In genomic region chr11:14318581-14318981, GRCh38 we compare ENCODE assay signal across 2 cellular contexts.
TF ChIP-seq lines count a peak whose summit lies in the region.

No MANE protein-coding gene starts in this region.

TF ChIP-seq in K562, 482 proteins besides CTCF, POLR2A, EP300 and RAD21:
- no peak for TF ChIP-seq ZHX1 (conservative IDR thresholded peaks at IDR 0.05; ENCODE audit: low read length)
- no peak for TF ChIP-seq RFX1 (IDR thresholded peaks at IDR 0.05)
- TF ChIP-seq DNMT1 (IDR thresholded peaks at IDR 0.05): no peak
- no peak for TF ChIP-seq CEBPG (CRISPR knock-in tag; IDR thresholded peaks at IDR 0.05)
- no peak for TF ChIP-seq CEBPG (tag; conservative IDR thresholded peaks at IDR 0.05 in 1 of 2, IDR thresholded peaks at IDR 0.05 in 1 of 2)
- TF ChIP-seq HNRNPLL (IDR thresholded peaks at IDR 0.05; ENCODE audit: low read depth, low read length, poor library complexity, severe bottlenecking): no peak
- no peak for TF ChIP-seq CTBP1 (IDR thresholded peaks at IDR 0.05; ENCODE audit: borderline replicate concordance)
- no peak for TF ChIP-seq RBM39 (optimal IDR thresholded peaks at IDR 0.05; ENCODE audit: low read depth, low read length)
- TF ChIP-seq, protein P1, sequence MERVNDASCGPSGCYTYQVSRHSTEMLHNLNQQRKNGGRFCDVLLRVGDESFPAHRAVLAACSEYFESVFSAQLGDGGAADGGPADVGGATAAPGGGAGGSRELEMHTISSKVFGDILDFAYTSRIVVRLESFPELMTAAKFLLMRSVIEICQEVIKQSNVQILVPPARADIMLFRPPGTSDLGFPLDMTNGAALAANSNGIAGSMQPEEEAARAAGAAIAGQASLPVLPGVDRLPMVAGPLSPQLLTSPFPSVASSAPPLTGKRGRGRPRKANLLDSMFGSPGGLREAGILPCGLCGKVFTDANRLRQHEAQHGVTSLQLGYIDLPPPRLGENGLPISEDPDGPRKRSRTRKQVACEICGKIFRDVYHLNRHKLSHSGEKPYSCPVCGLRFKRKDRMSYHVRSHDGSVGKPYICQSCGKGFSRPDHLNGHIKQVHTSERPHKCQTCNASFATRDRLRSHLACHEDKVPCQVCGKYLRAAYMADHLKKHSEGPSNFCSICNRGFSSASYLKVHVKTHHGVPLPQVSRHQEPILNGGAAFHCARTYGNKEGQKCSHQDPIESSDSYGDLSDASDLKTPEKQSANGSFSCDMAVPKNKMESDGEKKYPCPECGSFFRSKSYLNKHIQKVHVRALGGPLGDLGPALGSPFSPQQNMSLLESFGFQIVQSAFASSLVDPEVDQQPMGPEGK (CRISPR knock-in tag; IDR thresholded peaks at IDR 0.05; ENCODE audit: borderline replicate concordance): no peak
- TF ChIP-seq, protein P2, sequence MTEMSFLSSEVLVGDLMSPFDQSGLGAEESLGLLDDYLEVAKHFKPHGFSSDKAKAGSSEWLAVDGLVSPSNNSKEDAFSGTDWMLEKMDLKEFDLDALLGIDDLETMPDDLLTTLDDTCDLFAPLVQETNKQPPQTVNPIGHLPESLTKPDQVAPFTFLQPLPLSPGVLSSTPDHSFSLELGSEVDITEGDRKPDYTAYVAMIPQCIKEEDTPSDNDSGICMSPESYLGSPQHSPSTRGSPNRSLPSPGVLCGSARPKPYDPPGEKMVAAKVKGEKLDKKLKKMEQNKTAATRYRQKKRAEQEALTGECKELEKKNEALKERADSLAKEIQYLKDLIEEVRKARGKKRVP (CRISPR knock-in tag; IDR thresholded peaks at IDR 0.05): no peak
- no peak for TF ChIP-seq GTF2A2 (tag; IDR thresholded peaks at IDR 0.05)
- no peak for TF ChIP-seq CHD4 (IDR thresholded peaks at IDR 0.05; ENCODE audit: insufficient read depth, insufficient replicate concordance, low read depth, low read length, poor library complexity, severe bottlenecking)
- no peak for TF ChIP-seq JUND (IDR thresholded peaks at IDR 0.05; ENCODE audit: borderline replicate concordance, low read depth, low read length)
- no peak for TF ChIP-seq JUND (tag; IDR thresholded peaks at IDR 0.05; ENCODE audit: borderline replicate concordance, low read depth, low read length)
- TF ChIP-seq, protein P3, sequence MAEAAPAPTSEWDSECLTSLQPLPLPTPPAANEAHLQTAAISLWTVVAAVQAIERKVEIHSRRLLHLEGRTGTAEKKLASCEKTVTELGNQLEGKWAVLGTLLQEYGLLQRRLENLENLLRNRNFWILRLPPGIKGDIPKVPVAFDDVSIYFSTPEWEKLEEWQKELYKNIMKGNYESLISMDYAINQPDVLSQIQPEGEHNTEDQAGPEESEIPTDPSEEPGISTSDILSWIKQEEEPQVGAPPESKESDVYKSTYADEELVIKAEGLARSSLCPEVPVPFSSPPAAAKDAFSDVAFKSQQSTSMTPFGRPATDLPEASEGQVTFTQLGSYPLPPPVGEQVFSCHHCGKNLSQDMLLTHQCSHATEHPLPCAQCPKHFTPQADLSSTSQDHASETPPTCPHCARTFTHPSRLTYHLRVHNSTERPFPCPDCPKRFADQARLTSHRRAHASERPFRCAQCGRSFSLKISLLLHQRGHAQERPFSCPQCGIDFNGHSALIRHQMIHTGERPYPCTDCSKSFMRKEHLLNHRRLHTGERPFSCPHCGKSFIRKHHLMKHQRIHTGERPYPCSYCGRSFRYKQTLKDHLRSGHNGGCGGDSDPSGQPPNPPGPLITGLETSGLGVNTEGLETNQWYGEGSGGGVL (CRISPR knock-in tag; IDR thresholded peaks at IDR 0.05): no peak
- no peak for TF ChIP-seq ZNF76 (CRISPR knock-in tag; IDR thresholded peaks at IDR 0.05; ENCODE audit: borderline replicate concordance)
- TF ChIP-seq CBX3 (IDR thresholded peaks at IDR 0.05; ENCODE audit: borderline replicate concordance in 1 of 2, low read length in 2 of 2): no peak
- no peak for TF ChIP-seq SAP30 (IDR thresholded peaks at IDR 0.05; ENCODE audit: borderline replicate concordance, insufficient read depth, low read depth, low read length, poor library complexity, severe bottlenecking)
- TF ChIP-seq, protein P4, sequence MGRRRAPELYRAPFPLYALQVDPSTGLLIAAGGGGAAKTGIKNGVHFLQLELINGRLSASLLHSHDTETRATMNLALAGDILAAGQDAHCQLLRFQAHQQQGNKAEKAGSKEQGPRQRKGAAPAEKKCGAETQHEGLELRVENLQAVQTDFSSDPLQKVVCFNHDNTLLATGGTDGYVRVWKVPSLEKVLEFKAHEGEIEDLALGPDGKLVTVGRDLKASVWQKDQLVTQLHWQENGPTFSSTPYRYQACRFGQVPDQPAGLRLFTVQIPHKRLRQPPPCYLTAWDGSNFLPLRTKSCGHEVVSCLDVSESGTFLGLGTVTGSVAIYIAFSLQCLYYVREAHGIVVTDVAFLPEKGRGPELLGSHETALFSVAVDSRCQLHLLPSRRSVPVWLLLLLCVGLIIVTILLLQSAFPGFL (CRISPR knock-in tag; IDR thresholded peaks at IDR 0.05): no peak
- no peak for TF ChIP-seq GABPB1 (CRISPR knock-in tag; IDR thresholded peaks at IDR 0.05)

TF ChIP-seq in HepG2, 621 proteins besides CTCF, POLR2A, EP300 and RAD21:
- TF ChIP-seq ZSCAN12 (CRISPR knock-in tag; IDR thresholded peaks at IDR 0.05): no peak
- no peak for TF ChIP-seq ZNF775 (CRISPR knock-in tag; IDR thresholded peaks at IDR 0.05; ENCODE audit: borderline replicate concordance)
- no peak for TF ChIP-seq ZNF337 (CRISPR knock-in tag; IDR thresholded peaks at IDR 0.05; ENCODE audit: borderline replicate concordance, low read depth)
- no peak for TF ChIP-seq HOXA5 (CRISPR knock-in tag; IDR thresholded peaks at IDR 0.05)
- no peak for TF ChIP-seq KLF6 (CRISPR knock-in tag; IDR thresholded peaks at IDR 0.05)
- TF ChIP-seq, protein P5, sequence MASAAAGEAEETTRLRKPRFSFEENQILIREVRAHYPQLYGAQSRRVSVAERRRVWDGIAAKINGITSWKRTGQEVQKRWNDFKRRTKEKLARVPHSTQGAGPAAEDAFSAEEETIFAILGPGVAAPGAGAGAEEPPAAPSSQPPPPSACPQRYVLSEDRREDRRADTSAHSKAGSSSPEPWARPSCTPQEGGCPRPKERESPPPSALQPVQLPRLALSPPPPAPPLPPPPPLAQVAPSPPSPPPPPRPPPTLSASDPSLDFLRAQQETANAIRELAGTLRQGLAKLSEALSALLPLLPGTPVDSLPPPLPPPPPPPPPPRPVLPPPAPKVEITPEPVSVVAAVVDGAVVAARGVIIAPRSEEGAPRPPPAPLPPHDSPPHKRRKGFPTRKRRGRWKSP (CRISPR knock-in tag; IDR thresholded peaks at IDR 0.05): no peak
- TF ChIP-seq ZSCAN22 (CRISPR knock-in tag; IDR thresholded peaks at IDR 0.05): no peak
- TF ChIP-seq, protein P6, sequence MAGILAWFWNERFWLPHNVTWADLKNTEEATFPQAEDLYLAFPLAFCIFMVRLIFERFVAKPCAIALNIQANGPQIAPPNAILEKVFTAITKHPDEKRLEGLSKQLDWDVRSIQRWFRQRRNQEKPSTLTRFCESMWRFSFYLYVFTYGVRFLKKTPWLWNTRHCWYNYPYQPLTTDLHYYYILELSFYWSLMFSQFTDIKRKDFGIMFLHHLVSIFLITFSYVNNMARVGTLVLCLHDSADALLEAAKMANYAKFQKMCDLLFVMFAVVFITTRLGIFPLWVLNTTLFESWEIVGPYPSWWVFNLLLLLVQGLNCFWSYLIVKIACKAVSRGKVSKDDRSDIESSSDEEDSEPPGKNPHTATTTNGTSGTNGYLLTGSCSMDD (CRISPR knock-in tag; IDR thresholded peaks at IDR 0.05): no peak
- TF ChIP-seq, protein P7, sequence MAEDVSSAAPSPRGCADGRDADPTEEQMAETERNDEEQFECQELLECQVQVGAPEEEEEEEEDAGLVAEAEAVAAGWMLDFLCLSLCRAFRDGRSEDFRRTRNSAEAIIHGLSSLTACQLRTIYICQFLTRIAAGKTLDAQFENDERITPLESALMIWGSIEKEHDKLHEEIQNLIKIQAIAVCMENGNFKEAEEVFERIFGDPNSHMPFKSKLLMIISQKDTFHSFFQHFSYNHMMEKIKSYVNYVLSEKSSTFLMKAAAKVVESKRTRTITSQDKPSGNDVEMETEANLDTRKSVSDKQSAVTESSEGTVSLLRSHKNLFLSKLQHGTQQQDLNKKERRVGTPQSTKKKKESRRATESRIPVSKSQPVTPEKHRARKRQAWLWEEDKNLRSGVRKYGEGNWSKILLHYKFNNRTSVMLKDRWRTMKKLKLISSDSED (CRISPR knock-in tag; IDR thresholded peaks at IDR 0.05): no peak
- no peak for TF ChIP-seq ZFP62 (CRISPR knock-in tag; IDR thresholded peaks at IDR 0.05)
- no peak for TF ChIP-seq ZNF180 (CRISPR knock-in tag; IDR thresholded peaks at IDR 0.05; ENCODE audit: borderline replicate concordance, low read depth)
- no peak for TF ChIP-seq AKAP8 (CRISPR knock-in tag; IDR thresholded peaks at IDR 0.05)
- TF ChIP-seq, protein P8, sequence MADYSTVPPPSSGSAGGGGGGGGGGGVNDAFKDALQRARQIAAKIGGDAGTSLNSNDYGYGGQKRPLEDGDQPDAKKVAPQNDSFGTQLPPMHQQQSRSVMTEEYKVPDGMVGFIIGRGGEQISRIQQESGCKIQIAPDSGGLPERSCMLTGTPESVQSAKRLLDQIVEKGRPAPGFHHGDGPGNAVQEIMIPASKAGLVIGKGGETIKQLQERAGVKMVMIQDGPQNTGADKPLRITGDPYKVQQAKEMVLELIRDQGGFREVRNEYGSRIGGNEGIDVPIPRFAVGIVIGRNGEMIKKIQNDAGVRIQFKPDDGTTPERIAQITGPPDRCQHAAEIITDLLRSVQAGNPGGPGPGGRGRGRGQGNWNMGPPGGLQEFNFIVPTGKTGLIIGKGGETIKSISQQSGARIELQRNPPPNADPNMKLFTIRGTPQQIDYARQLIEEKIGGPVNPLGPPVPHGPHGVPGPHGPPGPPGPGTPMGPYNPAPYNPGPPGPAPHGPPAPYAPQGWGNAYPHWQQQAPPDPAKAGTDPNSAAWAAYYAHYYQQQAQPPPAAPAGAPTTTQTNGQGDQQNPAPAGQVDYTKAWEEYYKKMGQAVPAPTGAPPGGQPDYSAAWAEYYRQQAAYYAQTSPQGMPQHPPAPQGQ (CRISPR knock-in tag; IDR thresholded peaks at IDR 0.05; ENCODE audit: borderline replicate concordance): no peak
- no peak for TF ChIP-seq KDM5A (IDR thresholded peaks at IDR 0.05; ENCODE audit: borderline replicate concordance, low read length)
- TF ChIP-seq NFYC (CRISPR knock-in tag; IDR thresholded peaks at IDR 0.05): no peak
